In genomic region chr1:43285269-43285986, GRCh38 we compare ENCODE assay signal across 9 cellular contexts. TPM values are rescaled to one million over a fixed set of nuclear protein-coding genes. Genes with fewer than 3 reads are reported as not detected.
A peak's percentile ranks its signal among the peaks of the same experiment; 100 is the strongest.
DNase-seq lines count a peak whose midpoint lies in the region; FAIRE-seq lines count a peak whose summit lies in the region.
"Had no signal": no experiment of that assay in that cellular context is flagged by ENCODE, and none has a peak within 500 bp of the region (broad histone marks: within the 10 kb centered on the region; RNA-seq: fewer than 3 reads in every experiment).

Gene C1orf210 (minus strand): TSS chr1:43285581. CDS start chr1:43283270, 2,311 bp downstream.

- peak within 1 kb of the TSS; percentile 65 for H3K9ac ChIP-seq in iPS-15b (ENCODE audit: low read depth, low read length)

- H3K9me3 ChIP-seq in iPS-15b (ENCODE audit: control insufficient read depth, insufficient read depth, low read length): no peaks in the 10 kb centered on the region

- H3K36me3 ChIP-seq in iPS-15b (ENCODE audit: control insufficient read depth, insufficient read depth, low read length): peaks cover 4% of the 10 kb centered on the region

- H3K4me3 ChIP-seq in iPS-15b (ENCODE audit: low read depth, low read length) (peak within 1 kb of the TSS; percentile 83), skin epidermis (peak within 1 kb of the TSS in 6 of 7 experiments; percentile 2 to 39 (median 30))

- H3K4me1 ChIP-seq in iPS-15b (ENCODE audit: control insufficient read depth, insufficient read depth, low read length): peaks cover 12% of the 10 kb centered on the region

- DNase-seq in HuH-7 (ENCODE audit: low spot score) (peak; percentile 58), NCI-H69 (lab: John Stamatoyannopoulos, UW) (peak; percentile 86), cerebellum (ENCODE audit: low spot score) (no peak), CD1c-positive myeloid dendritic cell (ENCODE audit: extremely low spot score) (no peak), frontal cortex (ENCODE audit: low spot score in 2 of 2) (no peak), MV-4-11 (lab: John Stamatoyannopoulos, UW) (no peak)
- DNase-seq: activated CD4-positive, CD25-positive, alpha-beta regulatory T cell treated with anti-CD3 and anti-CD28 coated beads, Interleukin-2, amount 50 U/mL, for 72 hours had no signal

- no peak for FAIRE-seq in frontal cortex (lab: Jason Lieb, UNC)

- peak within 1 kb of the TSS in 10 of 21 experiments; percentile 6 to 68 (median 47) for H3K27ac ChIP-seq in skin epidermis

- no peaks in the 10 kb centered on the region for H3K27me3 ChIP-seq in iPS-15b (ENCODE audit: control insufficient read depth, insufficient read depth, low read length)

RNA-seq across cellular contexts. Expression of gene C1orf210, which starts in this region (rescaled TPM):
- total RNA-seq in cerebellum: not detected
- not detected for total RNA-seq in frontal cortex

Comparison
In these comparisons a context has a peak if more than half of its experiments do, and no peak if none do; other contexts are left out.
1. DNase-seq: peak in HuH-7 (single experiment) and NCI-H69 (single experiment); none in cerebellum (single experiment), CD1c-positive myeloid dendritic cell (single experiment), frontal cortex (0 of 2) and MV-4-11 (single experiment).